ENCODE assay signal across 17 cellular contexts in genomic region chr1:223141021-223141420, GRCh38. TPM values are rescaled to one million over a fixed set of nuclear protein-coding genes. Genes with fewer than 3 reads are reported as not detected.
DNase-seq lines count a peak whose midpoint lies in the region; TF ChIP-seq lines count a peak whose summit lies in the region.
"Had no signal": no experiment of that assay in that cellular context is flagged by ENCODE, and none has a peak within 500 bp of the region (broad histone marks: within the 10 kb centered on the region; RNA-seq: fewer than 3 reads in every experiment).

No MANE protein-coding gene starts in this region.

- H3K14ac ChIP-seq in mesenchymal stem cell (ENCODE audit: low read length in 2 of 2), result no peak overlapping the region

- WGBS in esophagus, 2 donors, result 35% methylated on average over 5 of the region's 5 CpGs
- 45% methylated on average over 5 of the region's 5 CpGs for WGBS in mesenchymal stem cell

- no peak for TF ChIP-seq CTCF in type B pancreatic cell (conservative IDR thresholded peaks at IDR 0.05)

- H2AK5ac ChIP-seq in mesenchymal stem cell (ENCODE audit: low read length, severe bottlenecking), result no peak overlapping the region

- H3K9me3 Mint-ChIP-seq in type B pancreatic cell, result no peaks in the 10 kb centered on the region

- H3K4me3 ChIP-seq in SJSA1 (no peak overlapping the region), esophagus (ENCODE audit: low read depth in 1 of 2, low read length in 2 of 2) (no peak overlapping the region), mesenchymal stem cell (ENCODE audit: insufficient read depth in 1 of 2, low read depth in 1 of 2, low read length in 2 of 2) (peak overlapping the region in 1 of 2 experiments; percentile 0)
- H3K4me3 ChIP-seq: cardiac muscle cell, PC-9 had no signal

- H2BK5ac ChIP-seq in mesenchymal stem cell (ENCODE audit: low read depth, low read length, poor library complexity, severe bottlenecking), result no peak overlapping the region

- no peak overlapping the region for H3K23ac ChIP-seq in mesenchymal stem cell (ENCODE audit: low read length in 2 of 2)

- H3K79me1 ChIP-seq in mesenchymal stem cell (replicated peaks; ENCODE audit: low read length, poor library complexity, severe bottlenecking), result no peaks in the 10 kb centered on the region

- H4K91ac ChIP-seq in mesenchymal stem cell (ENCODE audit: low read length), result no peak overlapping the region

- 0 out of 2 replicates have a peak overlapping the region, but pooled peaks have one; percentile 0 for H3K27ac ChIP-seq in SJSA1
- peak overlapping the region; percentile 62 to 69 for H3K27ac ChIP-seq in esophagus (ENCODE audit: low read depth in 2 of 2, low read length in 1 of 2)
- H3K27ac ChIP-seq in mesenchymal stem cell (ENCODE audit: low read length, poor library complexity, severe bottlenecking), result no peak overlapping the region
- H3K27ac ChIP-seq: cardiac muscle cell, parathyroid adenoma, PC-9 had no signal

- no peak overlapping the region for H3K18ac ChIP-seq in mesenchymal stem cell (ENCODE audit: low read depth in 1 of 2, low read length in 2 of 2)

- H3K27ac Mint-ChIP-seq in type B pancreatic cell, result peak overlapping the region; percentile 48
- H3K27ac Mint-ChIP-seq: activated naive CD4-positive, alpha-beta T cell treated with anti-CD3 and anti-CD28 coated beads, Interleukin-2, amount 50 U/mL, for 72 hours had no signal

- H3K27me3 ChIP-seq in SJSA1 (replicated peaks), result no peaks in the 10 kb centered on the region
- no peaks in the 10 kb centered on the region for H3K27me3 ChIP-seq in esophagus (ENCODE audit: control insufficient read depth in 1 of 2, insufficient read depth in 2 of 2, low read length in 2 of 2)
- peaks cover 33 to 37% of the 10 kb centered on the region in 2 experiments for H3K27me3 ChIP-seq in mesenchymal stem cell (ENCODE audit: control insufficient read depth in 1 of 2, insufficient read depth in 1 of 2, low read length in 2 of 2)
- H3K27me3 ChIP-seq: cardiac muscle cell had no signal

- H3K36me3 ChIP-seq in SJSA1 (no peaks in the 10 kb centered on the region), esophagus (ENCODE audit: control insufficient read depth in 2 of 2, insufficient read depth in 2 of 2, low read length in 1 of 2) (no peaks in the 10 kb centered on the region), mesenchymal stem cell (ENCODE audit: control insufficient read depth in 1 of 2, insufficient read depth in 2 of 2, low read depth in 1 of 2, low read length in 2 of 2) (no peaks in the 10 kb centered on the region)
- H3K36me3 ChIP-seq: cardiac muscle cell had no signal

- no peak overlapping the region for H3K4me3 Mint-ChIP-seq in type B pancreatic cell

- DNase-seq in SJSA1 (ENCODE audit: low read depth in 1 of 2, low spot score in 2 of 2) (peak in 1 of 2 experiments; percentile 63), mesenchymal stem cell (peak; percentile 47), type B pancreatic cell (ENCODE audit: extremely low spot score, unreplicated experiment) (no peak), NCI-H69 (lab: John Stamatoyannopoulos, UW) (no peak), epidermal melanocyte (ENCODE audit: insufficient read length, low spot score) (no peak)
- DNase-seq in stimulated activated CD4-positive, alpha-beta T cell treated with anti-CD3 and anti-CD28 coated beads, Interleukin-12 subunit alpha, Interleukin-12 subunit beta, amount 100 ng/mL, for 4 hours, result no peak
- DNase-seq: C1 segment of cervical spinal cord; DND-41; effector CD4-positive, alpha-beta T cell; MM.1S; NCI-H2029 treated with DMSO at 0.1 percent for 48 hours; NCI-H526 treated with DMSO at 0.1 percent for 48 hours had no signal

- H2AFZ ChIP-seq in mesenchymal stem cell (ENCODE audit: low read depth, low read length), result no peak overlapping the region
- H2AFZ ChIP-seq: parathyroid adenoma, PC-9 had no signal

- no peaks in the 10 kb centered on the region for H3K36me3 Mint-ChIP-seq in type B pancreatic cell
- H3K36me3 Mint-ChIP-seq: activated naive CD4-positive, alpha-beta T cell treated with anti-CD3 and anti-CD28 coated beads, Interleukin-2, amount 50 U/mL, for 72 hours had no signal

- H3K4me1 ChIP-seq in SJSA1 (replicated peaks), result peaks cover 41% of the 10 kb centered on the region
- peaks cover 4 to 29% of the 10 kb centered on the region in 2 donors for H3K4me1 ChIP-seq in esophagus (ENCODE audit: control insufficient read depth in 2 of 2, insufficient read depth in 2 of 2, low read length in 1 of 2)
- peaks cover 11% of the 10 kb centered on the region for H3K4me1 ChIP-seq in mesenchymal stem cell (ENCODE audit: control insufficient read depth, insufficient read depth, low read depth, low read length)

- H3K4me1 Mint-ChIP-seq in type B pancreatic cell (ENCODE audit: unreplicated experiment), result peaks cover 13% of the 10 kb centered on the region

- peaks cover 4% of the 10 kb centered on the region for H3K27me3 Mint-ChIP-seq in type B pancreatic cell

- H2BK120ac ChIP-seq in mesenchymal stem cell (ENCODE audit: low read depth, low read length), result no peak overlapping the region

- H3K9me3 ChIP-seq in SJSA1 (replicated peaks), result no peaks in the 10 kb centered on the region
- no peaks in the 10 kb centered on the region for H3K9me3 ChIP-seq in esophagus (ENCODE audit: control insufficient read depth in 2 of 2, insufficient read depth in 1 of 2, low read depth in 1 of 2, low read length in 1 of 2)
- no peaks in the 10 kb centered on the region for H3K9me3 ChIP-seq in mesenchymal stem cell (ENCODE audit: control insufficient read depth, low read length)

- H3K4me2 ChIP-seq in mesenchymal stem cell (ENCODE audit: low read length, poor library complexity, severe bottlenecking), result no peak overlapping the region
- H3K4me2 ChIP-seq: PC-9 had no signal

- no peak overlapping the region for H2BK15ac ChIP-seq in mesenchymal stem cell (ENCODE audit: low read depth, poor library complexity, severe bottlenecking)

- H2BK12ac ChIP-seq in mesenchymal stem cell (ENCODE audit: low read length in 2 of 2), result no peak overlapping the region

- no peak overlapping the region for H3K4ac ChIP-seq in mesenchymal stem cell (ENCODE audit: low read depth in 1 of 2, low read length in 2 of 2)

- H3K9ac ChIP-seq in mesenchymal stem cell (ENCODE audit: low read length), result no peak overlapping the region
- H3K9ac ChIP-seq: parathyroid adenoma had no signal

- peak overlapping the region; percentile 20 for H4K8ac ChIP-seq in mesenchymal stem cell (ENCODE audit: low read length)

RNA-seq across cellular contexts. Expression of gene TLR5, which starts 2.0 kb away (rescaled TPM):
- total RNA-seq in SJSA1 (2014; rRNA removed; shearing (Covaris generic)), result 1.7 and 2.4 TPM in 2 replicates
- polyA plus RNA-seq in esophagus, result 1 to 10 TPM; 3.5 to 4.7 TPM
- 0.12 TPM for polyA plus RNA-seq in mesenchymal stem cell (2013, experiment 1 of 2)
- 0.16 TPM for polyA plus RNA-seq in mesenchymal stem cell (2013, experiment 2 of 2)
- total RNA-seq in type B pancreatic cell (ENCODE audit: low replicate concordance), result 2.8 and 4.2 TPM in 2 replicates
